ENCODE assay signal across 12 cellular contexts in the genomic region with DNA sequence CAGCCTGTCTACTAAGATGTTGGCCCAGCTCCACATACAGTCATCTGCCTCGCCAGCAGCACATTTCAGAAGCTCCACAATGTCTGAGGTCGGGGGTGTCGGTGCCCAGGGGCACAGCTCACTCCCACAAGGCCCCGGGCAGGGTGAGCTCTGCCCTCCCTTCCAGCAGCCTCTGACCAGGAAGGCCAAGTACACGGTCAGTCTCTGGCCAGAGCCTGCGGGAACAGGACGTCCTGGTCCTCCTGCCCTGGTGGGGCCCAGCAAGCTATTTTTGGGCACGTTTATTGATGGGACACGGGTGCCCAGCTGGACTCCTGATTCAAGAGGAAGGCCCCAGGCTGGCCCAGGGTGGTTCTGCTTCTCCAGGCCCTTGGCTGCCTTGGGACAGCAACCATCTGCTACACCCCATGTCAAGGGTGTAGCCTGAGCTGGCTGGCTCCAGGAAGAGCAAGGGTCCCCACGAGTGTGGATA.
DNase-seq lines count a peak whose midpoint lies in the region; ATAC-seq and TF ChIP-seq lines count a peak whose summit lies in the region.
"Had no signal": no experiment of that assay in that cellular context is flagged by ENCODE, and none has a peak within 500 bp of the region (broad histone marks: within the 10 kb centered on the region; RNA-seq: fewer than 3 reads in every experiment).

No MANE protein-coding gene starts in this region.

- POLR2A ChIA-PET in naive thymus-derived CD8-positive, alpha-beta T cell (lab: Charles Lee) = no interaction called here

- TF ChIP-seq CTCF in ascending aorta (IDR thresholded peaks at IDR 0.05) (no peak), left ventricle myocardium inferior (IDR thresholded peaks at IDR 0.05; ENCODE audit: borderline replicate concordance) (no peak), GM23338 (conservative IDR thresholded peaks at IDR 0.05; ENCODE audit: low read depth in 2 of 2) (no peak)

- no peaks in the 10 kb centered on the region for H3F3A ChIP-seq in GM23338 (replicated peaks; ENCODE audit: low read depth)

- H3K9me2 ChIP-seq in GM23338 (ENCODE audit: insufficient read depth) = no peaks in the 10 kb centered on the region

- H3K79me2 ChIP-seq in GM23338 (replicated peaks; ENCODE audit: insufficient read depth) = no peaks in the 10 kb centered on the region

- no peak overlapping the region for H3K4me2 ChIP-seq in GM23338

- H3K27ac ChIP-seq in ascending aorta (peak overlapping the region; percentile 90 to 97), left ventricle myocardium inferior (replicated peaks) (peak overlapping the region; percentile 94), GM23338 (ENCODE audit: low read depth) (no peak overlapping the region)

- H4K20me1 ChIP-seq in GM23338 (replicated peaks; ENCODE audit: insufficient read depth) = no peaks in the 10 kb centered on the region

- H3K27me3 ChIP-seq in ascending aorta = no peaks in the 10 kb centered on the region
- H3K27me3 ChIP-seq in left ventricle myocardium inferior (ENCODE audit: low read depth) = no peaks in the 10 kb centered on the region
- H3K27me3 ChIP-seq in GM23338 (ENCODE audit: insufficient read depth) = no peaks in the 10 kb centered on the region

- no peak overlapping the region for H2AFZ ChIP-seq in GM23338

- intact Hi-C loops in ascending aorta (cut with DNase I) (loop anchor here (1.0 kb wide), 2 partner anchors 20 to 203 kb away; no protein-coding TSS in a partner anchor), left ventricle myocardium inferior (cut with micrococcal nuclease) (no loop called here), posterior vena cava (cut with DNase I) (loop anchor here in 1 of 2 donors (5.0 kb wide), 1 partner anchor 93 kb away; no protein-coding TSS in a partner anchor)

- H3K4me1 Mint-ChIP-seq in naive thymus-derived CD8-positive, alpha-beta T cell = peaks cover 0 to 9% (median 1%) of the 10 kb centered on the region in 4 donors
- H3K4me1 Mint-ChIP-seq in GM23338 = peaks cover 13% of the 10 kb centered on the region
- H3K4me1 Mint-ChIP-seq: activated naive CD4-positive, alpha-beta T cell treated with anti-CD3 and anti-CD28 coated beads, Interleukin-2, amount 50 U/mL, for 24 hours had no signal

- peaks cover 0 to 3% (median 0%) of the 10 kb centered on the region in 5 donors for H3K27me3 Mint-ChIP-seq in naive thymus-derived CD8-positive, alpha-beta T cell
- peaks cover 6% of the 10 kb centered on the region for H3K27me3 Mint-ChIP-seq in GM23338 (ENCODE audit: insufficient read depth, low read depth, poor library complexity)
- H3K27me3 Mint-ChIP-seq: activated naive CD4-positive, alpha-beta T cell treated with anti-CD3 and anti-CD28 coated beads, Interleukin-2, amount 50 U/mL, for 24 hours had no signal

- no peaks in the 10 kb centered on the region for H3K9me3 Mint-ChIP-seq in naive thymus-derived CD8-positive, alpha-beta T cell
- no peaks in the 10 kb centered on the region for H3K9me3 Mint-ChIP-seq in GM23338
- H3K9me3 Mint-ChIP-seq: activated naive CD4-positive, alpha-beta T cell treated with anti-CD3 and anti-CD28 coated beads, Interleukin-2, amount 50 U/mL, for 24 hours had no signal

- H3K36me3 Mint-ChIP-seq in naive thymus-derived CD8-positive, alpha-beta T cell = no peaks in the 10 kb centered on the region
- H3K36me3 Mint-ChIP-seq in GM23338 (ENCODE audit: low read depth) = no peaks in the 10 kb centered on the region
- H3K36me3 Mint-ChIP-seq: activated naive CD4-positive, alpha-beta T cell treated with anti-CD3 and anti-CD28 coated beads, Interleukin-2, amount 50 U/mL, for 24 hours had no signal

- no peak overlapping the region for H3K4me3 Mint-ChIP-seq in naive thymus-derived CD8-positive, alpha-beta T cell
- no peak overlapping the region for H3K4me3 Mint-ChIP-seq in GM23338
- H3K4me3 Mint-ChIP-seq: activated naive CD4-positive, alpha-beta T cell treated with anti-CD3 and anti-CD28 coated beads, Interleukin-2, amount 50 U/mL, for 24 hours had no signal

- peak; percentile 34 for DNase-seq in Ammon's horn (ENCODE audit: low spot score)
- DNase-seq in ascending aorta (ENCODE audit: low spot score in 2 of 2) = peak; percentile 93 to 98
- DNase-seq in left ventricle myocardium inferior = peak; percentile 87
- peak; percentile 93 for DNase-seq in posterior vena cava (ENCODE audit: low spot score)
- DNase-seq in naive thymus-derived CD8-positive, alpha-beta T cell = no peak
- no peak for DNase-seq in NCI-H1048 (lab: John Stamatoyannopoulos, UW)
- no peak for DNase-seq in GM23338 (ENCODE audit: low spot score)
- DNase-seq: NCI-H1417, occipital lobe had no signal

- no peak overlapping the region for H3K27ac Mint-ChIP-seq in naive thymus-derived CD8-positive, alpha-beta T cell
- H3K27ac Mint-ChIP-seq in GM23338 = no peak overlapping the region
- H3K27ac Mint-ChIP-seq: activated naive CD4-positive, alpha-beta T cell treated with anti-CD3 and anti-CD28 coated beads, Interleukin-2, amount 50 U/mL, for 24 hours; B cell had no signal

- H3K4me3 ChIP-seq in ascending aorta (no peak overlapping the region), left ventricle myocardium inferior (no peak overlapping the region), GM23338 (no peak overlapping the region)

- H3K9me3 ChIP-seq in ascending aorta (no peaks in the 10 kb centered on the region), left ventricle myocardium inferior (replicated peaks) (no peaks in the 10 kb centered on the region)

- H3K4me1 ChIP-seq in ascending aorta (peaks cover 30 to 56% of the 10 kb centered on the region in 2 donors), left ventricle myocardium inferior (peaks cover 70% of the 10 kb centered on the region), GM23338 (ENCODE audit: insufficient read depth) (no peaks in the 10 kb centered on the region)

- H3K36me3 ChIP-seq in ascending aorta = no peaks in the 10 kb centered on the region
- H3K36me3 ChIP-seq in left ventricle myocardium inferior = no peaks in the 10 kb centered on the region
- H3K36me3 ChIP-seq in GM23338 (ENCODE audit: insufficient read depth) = no peaks in the 10 kb centered on the region

- ATAC-seq in HG03196 (IDR thresholded peaks at IDR 0.05; ENCODE audit: unreplicated experiment) = no peak
- no peak for ATAC-seq in naive thymus-derived CD8-positive, alpha-beta T cell
- no peak for ATAC-seq in GM23338

TF ChIP-seq in GM23338, 12 proteins besides CTCF, POLR2A, EP300 and RAD21 (continues in another document):
- TF ChIP-seq ZNF331 (CRISPR knock-in tag; IDR thresholded peaks at IDR 0.05; ENCODE audit: low read depth) = no peak
- TF ChIP-seq, protein P1, sequence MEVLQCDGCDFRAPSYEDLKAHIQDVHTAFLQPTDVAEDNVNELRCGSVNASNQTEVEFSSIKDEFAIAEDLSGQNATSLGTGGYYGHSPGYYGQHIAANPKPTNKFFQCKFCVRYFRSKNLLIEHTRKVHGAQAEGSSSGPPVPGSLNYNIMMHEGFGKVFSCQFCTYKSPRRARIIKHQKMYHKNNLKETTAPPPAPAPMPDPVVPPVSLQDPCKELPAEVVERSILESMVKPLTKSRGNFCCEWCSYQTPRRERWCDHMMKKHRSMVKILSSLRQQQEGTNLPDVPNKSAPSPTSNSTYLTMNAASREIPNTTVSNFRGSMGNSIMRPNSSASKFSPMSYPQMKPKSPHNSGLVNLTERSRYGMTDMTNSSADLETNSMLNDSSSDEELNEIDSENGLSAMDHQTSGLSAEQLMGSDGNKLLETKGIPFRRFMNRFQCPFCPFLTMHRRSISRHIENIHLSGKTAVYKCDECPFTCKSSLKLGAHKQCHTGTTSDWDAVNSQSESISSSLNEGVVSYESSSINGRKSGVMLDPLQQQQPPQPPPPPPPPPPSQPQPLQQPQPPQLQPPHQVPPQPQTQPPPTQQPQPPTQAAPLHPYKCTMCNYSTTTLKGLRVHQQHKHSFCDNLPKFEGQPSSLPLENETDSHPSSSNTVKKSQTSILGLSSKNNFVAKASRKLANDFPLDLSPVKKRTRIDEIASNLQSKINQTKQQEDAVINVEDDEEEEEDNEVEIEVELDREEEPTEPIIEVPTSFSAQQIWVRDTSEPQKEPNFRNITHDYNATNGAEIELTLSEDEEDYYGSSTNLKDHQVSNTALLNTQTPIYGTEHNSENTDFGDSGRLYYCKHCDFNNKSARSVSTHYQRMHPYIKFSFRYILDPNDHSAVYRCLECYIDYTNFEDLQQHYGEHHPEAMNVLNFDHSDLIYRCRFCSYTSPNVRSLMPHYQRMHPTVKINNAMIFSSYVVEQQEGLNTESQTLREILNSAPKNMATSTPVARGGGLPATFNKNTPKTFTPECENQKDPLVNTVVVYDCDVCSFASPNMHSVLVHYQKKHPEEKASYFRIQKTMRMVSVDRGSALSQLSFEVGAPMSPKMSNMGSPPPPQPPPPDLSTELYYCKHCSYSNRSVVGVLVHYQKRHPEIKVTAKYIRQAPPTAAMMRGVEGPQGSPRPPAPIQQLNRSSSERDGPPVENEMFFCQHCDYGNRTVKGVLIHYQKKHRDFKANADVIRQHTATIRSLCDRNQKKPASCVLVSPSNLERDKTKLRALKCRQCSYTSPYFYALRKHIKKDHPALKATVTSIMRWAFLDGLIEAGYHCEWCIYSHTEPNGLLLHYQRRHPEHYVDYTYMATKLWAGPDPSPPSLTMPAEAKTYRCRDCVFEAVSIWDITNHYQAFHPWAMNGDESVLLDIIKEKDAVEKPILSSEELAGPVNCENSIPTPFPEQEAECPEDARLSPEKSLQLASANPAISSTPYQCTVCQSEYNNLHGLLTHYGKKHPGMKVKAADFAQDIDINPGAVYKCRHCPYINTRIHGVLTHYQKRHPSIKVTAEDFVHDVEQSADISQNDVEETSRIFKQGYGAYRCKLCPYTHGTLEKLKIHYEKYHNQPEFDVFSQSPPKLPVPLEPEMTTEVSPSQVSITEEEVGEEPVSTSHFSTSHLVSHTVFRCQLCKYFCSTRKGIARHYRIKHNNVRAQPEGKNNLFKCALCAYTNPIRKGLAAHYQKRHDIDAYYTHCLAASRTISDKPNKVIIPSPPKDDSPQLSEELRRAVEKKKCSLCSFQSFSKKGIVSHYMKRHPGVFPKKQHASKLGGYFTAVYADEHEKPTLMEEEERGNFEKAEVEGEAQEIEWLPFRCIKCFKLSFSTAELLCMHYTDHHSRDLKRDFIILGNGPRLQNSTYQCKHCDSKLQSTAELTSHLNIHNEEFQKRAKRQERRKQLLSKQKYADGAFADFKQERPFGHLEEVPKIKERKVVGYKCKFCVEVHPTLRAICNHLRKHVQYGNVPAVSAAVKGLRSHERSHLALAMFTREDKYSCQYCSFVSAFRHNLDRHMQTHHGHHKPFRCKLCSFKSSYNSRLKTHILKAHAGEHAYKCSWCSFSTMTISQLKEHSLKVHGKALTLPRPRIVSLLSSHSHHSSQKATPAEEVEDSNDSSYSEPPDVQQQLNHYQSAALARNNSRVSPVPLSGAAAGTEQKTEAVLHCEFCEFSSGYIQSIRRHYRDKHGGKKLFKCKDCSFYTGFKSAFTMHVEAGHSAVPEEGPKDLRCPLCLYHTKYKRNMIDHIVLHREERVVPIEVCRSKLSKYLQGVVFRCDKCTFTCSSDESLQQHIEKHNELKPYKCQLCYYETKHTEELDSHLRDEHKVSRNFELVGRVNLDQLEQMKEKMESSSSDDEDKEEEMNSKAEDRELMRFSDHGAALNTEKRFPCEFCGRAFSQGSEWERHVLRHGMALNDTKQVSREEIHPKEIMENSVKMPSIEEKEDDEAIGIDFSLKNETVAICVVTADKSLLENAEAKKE (CRISPR knock-in tag; IDR thresholded peaks at IDR 0.05) = no peak

Comparison
In these comparisons a context has a peak if more than half of its experiments do, and no peak if none do; other contexts are left out.
1. DNase-seq: peak in Ammon's horn (single experiment), ascending aorta (2 of 2), left ventricle myocardium inferior (single experiment) and posterior vena cava (single experiment); none in naive thymus-derived CD8-positive, alpha-beta T cell (0 of 10), NCI-H1048 (single experiment) and GM23338 (single experiment).